ENCODE assay signal across 10 cellular contexts in genomic region chr15:48897144-48897814, GRCh38. TPM values are rescaled to one million over a fixed set of nuclear protein-coding genes. Genes with fewer than 3 reads are reported as not detected.
DNase-seq lines count a peak whose midpoint lies in the region; ATAC-seq and TF ChIP-seq lines count a peak whose summit lies in the region.
"Had no signal": no experiment of that assay in that cellular context is flagged by ENCODE, and none has a peak within 500 bp of the region (broad histone marks: within the 10 kb centered on the region; RNA-seq: fewer than 3 reads in every experiment).

No MANE protein-coding gene starts in this region.

- peak overlapping the region; percentile 97 for H2AFZ ChIP-seq in mammary epithelial cell (ENCODE audit: low read depth, low read length)

- CTCF ChIA-PET in mammary epithelial cell (lab: Charles Lee; ENCODE audit: low non-redundant PET), result no interaction called here

- TF ChIP-seq POLR2A in transverse colon (IDR thresholded peaks at IDR 0.05), result no peak

- H3K4me1 ChIP-seq in mammary epithelial cell (ENCODE audit: insufficient read depth, low read length) (peaks cover 19% of the 10 kb centered on the region), lower lobe of right lung (no peaks in the 10 kb centered on the region), transverse colon (no peaks in the 10 kb centered on the region)

- no peaks in the 10 kb centered on the region for H3K79me2 ChIP-seq in mammary epithelial cell (ENCODE audit: insufficient read depth, low read length)

- DNase-seq in NCI-H748 (lab: John Stamatoyannopoulos, UW; ENCODE audit: unreplicated experiment) (peak; percentile 11), NCI-H748 treated with DMSO at 0.1 percent for 48 hours (lab: John Stamatoyannopoulos, UW) (no peak), mammary epithelial cell (peak; percentile 80), lower lobe of right lung (no peak), transverse colon (no peak), dermis blood vessel endothelial cell (no peak), WERI-Rb-1 (no peak)
- DNase-seq: AML-193 had no signal

- no peaks in the 10 kb centered on the region for H4K20me1 ChIP-seq in mammary epithelial cell (ENCODE audit: insufficient read depth, low read length)

- intact Hi-C loops in mammary epithelial cell (cut with micrococcal nuclease) (loop anchor here (1.0 to 5.0 kb wide), 2 partner anchors 35 to 66 kb away; partner anchors contain the start of gene SHC4), lower lobe of right lung (cut with DNase I) (no loop called here), transverse colon (cut with DNase I; ENCODE audit: low total_unique reads) (no loop called here)

- 4% methylated on average over 8 of the region's 8 CpGs for WGBS in mammary epithelial cell (ENCODE audit: low coverage, missing lambda C conversion rate)
- WGBS in transverse colon (ENCODE audit: low coverage in 1 of 2), 2 donors, result 35 to 46% methylated on average over 3 to 8 of the region's 8 CpGs

- peak overlapping the region; percentile 97 for H3K4me2 ChIP-seq in mammary epithelial cell (ENCODE audit: insufficient read depth, low read depth, low read length)

- H3K4me3 ChIP-seq in mammary epithelial cell (replicated peaks in 1 of 3; ENCODE audit: insufficient read depth in 1 of 3, low read depth in 2 of 3, low read length in 3 of 3) (peak overlapping the region; percentile 17 to 65 (median 38)), lower lobe of right lung (peak overlapping the region; percentile 8), transverse colon (no peak overlapping the region), WERI-Rb-1 (ENCODE audit: low read depth, low read length) (no peak overlapping the region)

- TF ChIP-seq EP300 in transverse colon (IDR thresholded peaks at IDR 0.05; ENCODE audit: low read depth), result no peak

- no TSS peak for BruUV-seq in mammary epithelial cell (replicated peaks; lab: Mats Ljungman, UMichigan)

- dilution Hi-C loops in mammary epithelial cell (cut with HindIII; ENCODE audit: low sequenced_read_pairs), result no loop called here

- TF ChIP-seq CTCF in mammary epithelial cell (conservative IDR thresholded peaks at IDR 0.05 in 1 of 2, IDR thresholded peaks at IDR 0.05 in 1 of 2; ENCODE audit: extremely low read depth in 1 of 2, insufficient read depth in 1 of 2, low read depth in 1 of 2, low read length in 2 of 2), result no peak
- TF ChIP-seq CTCF in lower lobe of right lung (IDR thresholded peaks at IDR 0.05), result no peak
- no peak for TF ChIP-seq CTCF in transverse colon (IDR thresholded peaks at IDR 0.05)
- no peak for TF ChIP-seq CTCF in WERI-Rb-1 (IDR thresholded peaks at IDR 0.05; ENCODE audit: low read depth, low read length)

- H3K27ac ChIP-seq in mammary epithelial cell (ENCODE audit: insufficient read depth, low read depth, low read length) (peak overlapping the region; percentile 76), lower lobe of right lung (peak overlapping the region; percentile 21), transverse colon (peak overlapping the region; percentile 29 to 60 (median 48)), WERI-Rb-1 (no peak overlapping the region)
- H3K27ac ChIP-seq: epithelial cell of prostate had no signal

- H3K27me3 ChIP-seq in mammary epithelial cell (ENCODE audit: insufficient read depth, low read length), result no peaks in the 10 kb centered on the region
- H3K27me3 ChIP-seq in lower lobe of right lung (ENCODE audit: low read depth), result peaks cover 7% of the 10 kb centered on the region
- H3K27me3 ChIP-seq in transverse colon, result no peaks in the 10 kb centered on the region
- H3K27me3 ChIP-seq in WERI-Rb-1 (ENCODE audit: insufficient read depth, low read depth, severe bottlenecking), result no peaks in the 10 kb centered on the region

- in situ Hi-C loops in mammary epithelial cell (cut with MboI; ENCODE audit: low sequenced_read_pairs in 2 of 2) (no loop called here), transverse colon (cut with MboI; ENCODE audit: low pct_ligation_motif_present in 1 of 4, low pct_unique_long_range_greater_than_20kb in 1 of 4, low sequenced_read_pairs in 3 of 4) (no loop called here)

- H3K36me3 ChIP-seq in mammary epithelial cell (ENCODE audit: insufficient read depth, low read length), result no peaks in the 10 kb centered on the region
- H3K36me3 ChIP-seq in lower lobe of right lung, result no peaks in the 10 kb centered on the region
- no peaks in the 10 kb centered on the region for H3K36me3 ChIP-seq in transverse colon
- no peaks in the 10 kb centered on the region for H3K36me3 ChIP-seq in WERI-Rb-1

- ATAC-seq in lower lobe of right lung (no peak), GM19324 (IDR thresholded peaks at IDR 0.05; ENCODE audit: low FRiP score, unreplicated experiment) (no peak)

- no peaks in the 10 kb centered on the region for H3K9me3 ChIP-seq in mammary epithelial cell (replicated peaks; ENCODE audit: insufficient read depth, low read length)
- H3K9me3 ChIP-seq in lower lobe of right lung, result no peaks in the 10 kb centered on the region
- no peaks in the 10 kb centered on the region for H3K9me3 ChIP-seq in transverse colon
- no peaks in the 10 kb centered on the region for H3K9me3 ChIP-seq in WERI-Rb-1 (ENCODE audit: severe bottlenecking)

- peak overlapping the region; percentile 80 for H3K9ac ChIP-seq in mammary epithelial cell (ENCODE audit: insufficient read depth, low read length)

RNA-seq across cellular contexts. Expression of gene EID1, which starts 19.3 kb away (rescaled TPM):
- total RNA-seq in mammary epithelial cell (100 to 1,000 TPM in 1 of 2 donors, 10 to 100 TPM in 1; 84.6 to 147 TPM), lower lobe of right lung (84.0 TPM), transverse colon (100 to 1,000 TPM in 2 of 4 donors, 10 to 100 TPM in 2; 44.5 to 136 (median 101) TPM), dermis blood vessel endothelial cell (281 and 342 TPM in 2 replicates)
- 105 TPM for polyA plus RNA-seq in mammary epithelial cell
- polyA minus RNA-seq in mammary epithelial cell, result 34.1 TPM

Comparison
In these comparisons a context has a peak if more than half of its experiments do, and no peak if none do; other contexts are left out.
1. DNase-seq: peak in NCI-H748 (single experiment) and mammary epithelial cell (single experiment); none in NCI-H748 treated with DMSO at 0.1 percent for 48 hours (single experiment), lower lobe of right lung (single experiment), transverse colon (single experiment), dermis blood vessel endothelial cell (single experiment) and WERI-Rb-1 (single experiment).
2. H3K4me3 ChIP-seq: peak in mammary epithelial cell (3 of 3) and lower lobe of right lung (single experiment); none in transverse colon (0 of 4) and WERI-Rb-1 (single experiment).